23 cellular contexts compared by ENCODE assay signal in genomic region chrX:96480081-96480480, GRCh38.
A peak's percentile ranks its signal among the peaks of the same experiment; 100 is the strongest.
DNase-seq lines count a peak whose midpoint lies in the region; ATAC-seq, FAIRE-seq and TF ChIP-seq lines count a peak whose summit lies in the region.
"Had no signal": no experiment of that assay in that cellular context is flagged by ENCODE, and none has a peak within 500 bp of the region (broad histone marks: within the 10 kb centered on the region; RNA-seq: fewer than 3 reads in every experiment).

No MANE protein-coding gene starts in this region.

- TF ChIP-seq CTCF in endothelial cell of umbilical vein (IDR thresholded peaks at IDR 0.05; ENCODE audit: extremely low read depth in 1 of 2, insufficient read depth in 1 of 2, low read depth in 1 of 2, low read length in 2 of 2) (no peak), omental fat pad (IDR thresholded peaks at IDR 0.05) (no peak)

- no peaks in the 10 kb centered on the region for H3K9me1 ChIP-seq in endothelial cell of umbilical vein (replicated peaks; ENCODE audit: control insufficient read depth, extremely low read depth, insufficient read depth, low read length)

- no TSS peak for BruUV-seq in endothelial cell of umbilical vein (replicated peaks; lab: Mats Ljungman, UMichigan)

- dilution Hi-C loops in endothelial cell of umbilical vein (cut with MboI; ENCODE audit: extremely low pct_ligation_motif_present, low sequenced_read_pairs): no loop called here

- CTCF ChIA-PET in endothelial cell of umbilical vein (lab: Charles Lee): no interaction called here

- H3K27me3 ChIP-seq in endothelial cell of umbilical vein (ENCODE audit: control insufficient read depth in 2 of 2, insufficient read depth in 2 of 2, low read length in 2 of 2): no peaks in the 10 kb centered on the region
- H3K27me3 ChIP-seq: colonic mucosa, gastroesophageal sphincter, MG63 had no signal

- DNase-seq in AG20443 (ENCODE audit: low spot score): peak; percentile 7
- DNase-seq in M059J (ENCODE audit: low read depth): peak; percentile 33
- DNase-seq in endothelial cell of umbilical vein (ENCODE audit: low read depth, low spot score): peak; percentile 43
- DNase-seq in non-pigmented ciliary epithelial cell (ENCODE audit: low read depth): peak; percentile 18
- DNase-seq in NOMO-1 (lab: John Stamatoyannopoulos, UW; ENCODE audit: unreplicated experiment in 2 of 2): no peak
- DNase-seq in omental fat pad (ENCODE audit: low spot score): no peak
- DNase-seq: activated B cell treated with CpG ODN at 0.5 μM for 24 hours; activated CD4-positive, alpha-beta memory T cell treated with anti-CD3 and anti-CD28 coated beads, Interleukin-2, amount 10 ng/mL, durations not matched to agents 7 days and 5 days; activated naive CD4-positive, alpha-beta T cell; activated T-cell treated with anti-CD3 and anti-CD28 coated beads, Interleukin-2, amount 50 U/mL, for 1 hour; aorta; colonic mucosa; H9; left cardiac atrium; MG63; NCI-H226; nephron progenitor cell; stimulated activated CD4-positive, alpha-beta T cell treated with anti-CD3 and anti-CD28 coated beads, Interleukin-12 subunit alpha, Interleukin-12 subunit beta, amount 100 ng/mL, for 4 hours; stimulated activated CD8-positive, alpha-beta memory T cell treated with anti-CD3 and anti-CD28 coated beads, Interleukin-4, amount 100 ng/mL, for 48 hours; T-helper 9 cell had no signal

- H3K9ac ChIP-seq in endothelial cell of umbilical vein (replicated peaks; ENCODE audit: extremely low read depth, insufficient read depth, low read length): no peak overlapping the region

- TF ChIP-seq POLR2A in endothelial cell of umbilical vein (IDR thresholded peaks at IDR 0.05; ENCODE audit: low read depth, low read length): no peak

- no peaks in the 10 kb centered on the region for H3K79me2 ChIP-seq in endothelial cell of umbilical vein (ENCODE audit: control insufficient read depth, insufficient read depth, low read length)

- FAIRE-seq in endothelial cell of umbilical vein (lab: Jason Lieb, UNC): peak; percentile 56

- H4K20me1 ChIP-seq in endothelial cell of umbilical vein (replicated peaks; ENCODE audit: control insufficient read depth, extremely low read depth, insufficient read depth, low read length): no peaks in the 10 kb centered on the region

- no peak overlapping the region for H3K4me2 ChIP-seq in endothelial cell of umbilical vein (ENCODE audit: insufficient read depth, low read length)

- no peak overlapping the region for H3K4me3 ChIP-seq in endothelial cell of umbilical vein (replicated peaks in 1 of 3; ENCODE audit: insufficient read depth in 1 of 3, low read depth in 1 of 3, low read length in 3 of 3)
- H3K4me3 ChIP-seq: colonic mucosa, gastroesophageal sphincter, MG63 had no signal

- H3K4me1 ChIP-seq in endothelial cell of umbilical vein (ENCODE audit: control insufficient read depth, extremely low read depth, insufficient read depth, low read length): peaks cover 7% of the 10 kb centered on the region
- H3K4me1 ChIP-seq: colonic mucosa, gastroesophageal sphincter had no signal

- ATAC-seq in HG03139 (IDR thresholded peaks at IDR 0.05; ENCODE audit: unreplicated experiment): no peak
- no peak for ATAC-seq in GM19452 (IDR thresholded peaks at IDR 0.05; ENCODE audit: unreplicated experiment)
- ATAC-seq in omental fat pad (ENCODE audit: low FRiP score): no peak
- ATAC-seq: gastroesophageal sphincter, left cardiac atrium had no signal

- no peak overlapping the region for H3K27ac ChIP-seq in endothelial cell of umbilical vein (ENCODE audit: insufficient read depth, low read depth, low read length)
- H3K27ac ChIP-seq: colonic mucosa, gastroesophageal sphincter had no signal

- no peaks in the 10 kb centered on the region for H3K36me3 ChIP-seq in endothelial cell of umbilical vein (ENCODE audit: control insufficient read depth in 2 of 2, extremely low read depth in 1 of 2, insufficient read depth in 2 of 2, low read length in 2 of 2)
- H3K36me3 ChIP-seq: colonic mucosa, gastroesophageal sphincter, MG63 had no signal

- intact Hi-C loops in endothelial cell of umbilical vein (cut with micrococcal nuclease): no loop called here

- H3K9me3 ChIP-seq in endothelial cell of umbilical vein (replicated peaks; ENCODE audit: control insufficient read depth, insufficient read depth, low read length): no peaks in the 10 kb centered on the region
- H3K9me3 ChIP-seq: colonic mucosa, gastroesophageal sphincter, MG63 had no signal

- POLR2A ChIA-PET in endothelial cell of umbilical vein (lab: Charles Lee): no interaction called here

- no peak overlapping the region for H2AFZ ChIP-seq in endothelial cell of umbilical vein (ENCODE audit: low read depth, low read length)

TF ChIP-seq in endothelial cell of umbilical vein, 7 proteins besides CTCF, POLR2A, EP300 and RAD21:
- TF ChIP-seq EZH2 (IDR thresholded peaks at IDR 0.05; ENCODE audit: borderline replicate concordance, low read depth, low read length, severe bottlenecking) (no peak), GATA2 (IDR thresholded peaks at IDR 0.05; ENCODE audit: insufficient read depth, insufficient read length, low read depth, low read length) (no peak), JUN (IDR thresholded peaks at IDR 0.05; ENCODE audit: borderline replicate concordance, insufficient read depth, insufficient read length, low read depth) (no peak), POLR2AphosphoS5 (IDR thresholded peaks at IDR 0.05; ENCODE audit: insufficient read depth, low read depth, low read length) (no peak), FOS (IDR thresholded peaks at IDR 0.05; ENCODE audit: borderline replicate concordance, insufficient read depth, low read length) (peak; percentile 10), MYC (IDR thresholded peaks at IDR 0.05; ENCODE audit: low read depth, low read length) (no peak)
TF ChIP-seq in endothelial cell of umbilical vein: peak in this region for 1.

Comparison
In these comparisons a context has a peak if more than half of its experiments do, and no peak if none do; other contexts are left out.
1. DNase-seq: peak in AG20443 (single experiment), M059J (single experiment), endothelial cell of umbilical vein (single experiment) and non-pigmented ciliary epithelial cell (single experiment); none in NOMO-1 (0 of 2) and omental fat pad (single experiment).